1 cellular context compared by ENCODE assay signal in the genomic region with DNA sequence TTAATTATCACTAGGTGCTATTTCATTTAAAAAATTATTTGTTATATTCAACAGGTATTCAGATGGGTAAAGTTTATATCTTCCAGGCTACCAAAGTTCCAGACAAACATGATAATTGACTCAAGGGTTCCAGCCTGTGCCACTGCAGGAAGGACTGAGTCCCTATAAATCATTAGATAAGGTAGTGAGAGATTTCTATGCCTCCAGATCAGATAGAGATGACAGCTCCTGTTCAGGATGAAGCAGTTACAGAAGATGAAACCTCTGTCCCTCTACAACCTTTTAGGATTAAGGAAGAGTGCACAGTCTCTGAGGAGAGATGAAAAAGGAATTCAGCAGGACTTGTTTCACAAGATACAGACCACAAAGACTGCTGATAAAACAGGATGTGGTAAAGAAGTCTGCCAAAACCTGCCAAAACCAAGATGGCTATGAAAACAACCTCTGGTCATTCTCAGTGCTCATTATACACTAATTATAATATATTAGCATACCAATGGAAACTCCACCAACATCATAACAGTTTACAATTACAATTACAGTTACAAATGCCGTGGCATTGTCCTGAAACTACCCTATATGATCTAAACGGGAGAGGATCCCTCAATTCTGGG.
TF ChIP-seq lines count a peak whose summit lies in the region.

No MANE protein-coding gene starts in this region.

TF ChIP-seq in K562, 482 proteins besides CTCF, POLR2A, EP300 and RAD21 (continued from another document):
- TF ChIP-seq, protein P1, sequence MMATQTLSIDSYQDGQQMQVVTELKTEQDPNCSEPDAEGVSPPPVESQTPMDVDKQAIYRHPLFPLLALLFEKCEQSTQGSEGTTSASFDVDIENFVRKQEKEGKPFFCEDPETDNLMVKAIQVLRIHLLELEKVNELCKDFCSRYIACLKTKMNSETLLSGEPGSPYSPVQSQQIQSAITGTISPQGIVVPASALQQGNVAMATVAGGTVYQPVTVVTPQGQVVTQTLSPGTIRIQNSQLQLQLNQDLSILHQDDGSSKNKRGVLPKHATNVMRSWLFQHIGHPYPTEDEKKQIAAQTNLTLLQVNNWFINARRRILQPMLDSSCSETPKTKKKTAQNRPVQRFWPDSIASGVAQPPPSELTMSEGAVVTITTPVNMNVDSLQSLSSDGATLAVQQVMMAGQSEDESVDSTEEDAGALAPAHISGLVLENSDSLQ (IDR thresholded peaks at IDR 0.05), result 0 out of 2 replicates have a peak, but pooled peaks have one; percentile 18
- TF ChIP-seq TEAD4 (IDR thresholded peaks at IDR 0.05; ENCODE audit: low read length) (peak; percentile 6; the same call in 1 of the 2 replicates), TEAD4 (CRISPR knock-in tag; IDR thresholded peaks at IDR 0.05; ENCODE audit: borderline replicate concordance) (no peak), ZNF146 (CRISPR knock-in tag; IDR thresholded peaks at IDR 0.05; ENCODE audit: unreplicated experiment) (no peak), KAT2B (IDR thresholded peaks at IDR 0.05; ENCODE audit: low read depth, low read length) (no peak), GABPA (tag; conservative IDR thresholded peaks at IDR 0.05; ENCODE audit: low read depth) (peak; percentile 68), TRIM24 (IDR thresholded peaks at IDR 0.05) (no peak), LCOR (CRISPR knock-in tag; IDR thresholded peaks at IDR 0.05) (peak; percentile 39; the same call in 1 of the 2 replicates), ZNF316 (IDR thresholded peaks at IDR 0.05) (no peak), MEIS2 (IDR thresholded peaks at IDR 0.05; ENCODE audit: partially characterized antibody) (peak; percentile 62), JUND (IDR thresholded peaks at IDR 0.05; ENCODE audit: borderline replicate concordance, low read depth, low read length) (no peak), JUND (tag; IDR thresholded peaks at IDR 0.05; ENCODE audit: borderline replicate concordance, low read depth, low read length) (no peak), HOXB6 (CRISPR knock-in tag; IDR thresholded peaks at IDR 0.05; ENCODE audit: borderline replicate concordance) (no peak), SNRNP70 (optimal IDR thresholded peaks at IDR 0.05; ENCODE audit: low read depth, low read length) (no peak), CTBP1 (IDR thresholded peaks at IDR 0.05; ENCODE audit: borderline replicate concordance) (peak; percentile 28; the same call in 1 of the 2 replicates), ETV1 (tag; conservative IDR thresholded peaks at IDR 0.05; ENCODE audit: low read depth) (peak; percentile 69), MCM5 (IDR thresholded peaks at IDR 0.05; ENCODE audit: low read depth) (no peak), ZNF347 (CRISPR knock-in tag; IDR thresholded peaks at IDR 0.05; ENCODE audit: low read depth) (no peak)
- TF ChIP-seq, protein P2, sequence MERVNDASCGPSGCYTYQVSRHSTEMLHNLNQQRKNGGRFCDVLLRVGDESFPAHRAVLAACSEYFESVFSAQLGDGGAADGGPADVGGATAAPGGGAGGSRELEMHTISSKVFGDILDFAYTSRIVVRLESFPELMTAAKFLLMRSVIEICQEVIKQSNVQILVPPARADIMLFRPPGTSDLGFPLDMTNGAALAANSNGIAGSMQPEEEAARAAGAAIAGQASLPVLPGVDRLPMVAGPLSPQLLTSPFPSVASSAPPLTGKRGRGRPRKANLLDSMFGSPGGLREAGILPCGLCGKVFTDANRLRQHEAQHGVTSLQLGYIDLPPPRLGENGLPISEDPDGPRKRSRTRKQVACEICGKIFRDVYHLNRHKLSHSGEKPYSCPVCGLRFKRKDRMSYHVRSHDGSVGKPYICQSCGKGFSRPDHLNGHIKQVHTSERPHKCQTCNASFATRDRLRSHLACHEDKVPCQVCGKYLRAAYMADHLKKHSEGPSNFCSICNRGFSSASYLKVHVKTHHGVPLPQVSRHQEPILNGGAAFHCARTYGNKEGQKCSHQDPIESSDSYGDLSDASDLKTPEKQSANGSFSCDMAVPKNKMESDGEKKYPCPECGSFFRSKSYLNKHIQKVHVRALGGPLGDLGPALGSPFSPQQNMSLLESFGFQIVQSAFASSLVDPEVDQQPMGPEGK (CRISPR knock-in tag; IDR thresholded peaks at IDR 0.05; ENCODE audit: borderline replicate concordance), result no peak
- TF ChIP-seq, protein P3, sequence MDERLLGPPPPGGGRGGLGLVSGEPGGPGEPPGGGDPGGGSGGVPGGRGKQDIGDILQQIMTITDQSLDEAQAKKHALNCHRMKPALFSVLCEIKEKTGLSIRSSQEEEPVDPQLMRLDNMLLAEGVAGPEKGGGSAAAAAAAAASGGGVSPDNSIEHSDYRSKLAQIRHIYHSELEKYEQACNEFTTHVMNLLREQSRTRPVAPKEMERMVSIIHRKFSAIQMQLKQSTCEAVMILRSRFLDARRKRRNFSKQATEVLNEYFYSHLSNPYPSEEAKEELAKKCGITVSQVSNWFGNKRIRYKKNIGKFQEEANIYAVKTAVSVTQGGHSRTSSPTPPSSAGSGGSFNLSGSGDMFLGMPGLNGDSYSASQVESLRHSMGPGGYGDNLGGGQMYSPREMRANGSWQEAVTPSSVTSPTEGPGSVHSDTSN (CRISPR knock-in tag; IDR thresholded peaks at IDR 0.05; ENCODE audit: low read depth), result no peak
- TF ChIP-seq, protein P3 (tag; conservative IDR thresholded peaks at IDR 0.05; ENCODE audit: low read depth), result peak; percentile 64
- TF ChIP-seq, protein P4, sequence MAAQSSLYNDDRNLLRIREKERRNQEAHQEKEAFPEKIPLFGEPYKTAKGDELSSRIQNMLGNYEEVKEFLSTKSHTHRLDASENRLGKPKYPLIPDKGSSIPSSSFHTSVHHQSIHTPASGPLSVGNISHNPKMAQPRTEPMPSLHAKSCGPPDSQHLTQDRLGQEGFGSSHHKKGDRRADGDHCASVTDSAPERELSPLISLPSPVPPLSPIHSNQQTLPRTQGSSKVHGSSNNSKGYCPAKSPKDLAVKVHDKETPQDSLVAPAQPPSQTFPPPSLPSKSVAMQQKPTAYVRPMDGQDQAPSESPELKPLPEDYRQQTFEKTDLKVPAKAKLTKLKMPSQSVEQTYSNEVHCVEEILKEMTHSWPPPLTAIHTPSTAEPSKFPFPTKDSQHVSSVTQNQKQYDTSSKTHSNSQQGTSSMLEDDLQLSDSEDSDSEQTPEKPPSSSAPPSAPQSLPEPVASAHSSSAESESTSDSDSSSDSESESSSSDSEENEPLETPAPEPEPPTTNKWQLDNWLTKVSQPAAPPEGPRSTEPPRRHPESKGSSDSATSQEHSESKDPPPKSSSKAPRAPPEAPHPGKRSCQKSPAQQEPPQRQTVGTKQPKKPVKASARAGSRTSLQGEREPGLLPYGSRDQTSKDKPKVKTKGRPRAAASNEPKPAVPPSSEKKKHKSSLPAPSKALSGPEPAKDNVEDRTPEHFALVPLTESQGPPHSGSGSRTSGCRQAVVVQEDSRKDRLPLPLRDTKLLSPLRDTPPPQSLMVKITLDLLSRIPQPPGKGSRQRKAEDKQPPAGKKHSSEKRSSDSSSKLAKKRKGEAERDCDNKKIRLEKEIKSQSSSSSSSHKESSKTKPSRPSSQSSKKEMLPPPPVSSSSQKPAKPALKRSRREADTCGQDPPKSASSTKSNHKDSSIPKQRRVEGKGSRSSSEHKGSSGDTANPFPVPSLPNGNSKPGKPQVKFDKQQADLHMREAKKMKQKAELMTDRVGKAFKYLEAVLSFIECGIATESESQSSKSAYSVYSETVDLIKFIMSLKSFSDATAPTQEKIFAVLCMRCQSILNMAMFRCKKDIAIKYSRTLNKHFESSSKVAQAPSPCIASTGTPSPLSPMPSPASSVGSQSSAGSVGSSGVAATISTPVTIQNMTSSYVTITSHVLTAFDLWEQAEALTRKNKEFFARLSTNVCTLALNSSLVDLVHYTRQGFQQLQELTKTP (IDR thresholded peaks at IDR 0.05; ENCODE audit: low read depth in 1 of 2, partially characterized antibody in 2 of 2), result no peak
TF ChIP-seq in K562: peak in this region for 8.
